ENCODE assay signal across 10 cellular contexts in genomic region chr18:74497778-74498177, GRCh38. TPM values are rescaled to one million over a fixed set of nuclear protein-coding genes. Genes with fewer than 3 reads are reported as not detected.
DNase-seq lines count a peak whose midpoint lies in the region; ATAC-seq and TF ChIP-seq lines count a peak whose summit lies in the region.
"Had no signal": no experiment of that assay in that cellular context is flagged by ENCODE, and none has a peak within 500 bp of the region (broad histone marks: within the 10 kb centered on the region; RNA-seq: fewer than 3 reads in every experiment).

No MANE protein-coding gene starts in this region.

- peaks cover 29% of the 10 kb centered on the region for H3K4me1 Mint-ChIP-seq in activated T-helper 2 cell treated with anti-CD3 and anti-CD28 coated beads, Interferon-gamma antibody, Interleukin-2, Interleukin-4, amounts not matched to agents 10 μg/mL and 5 μg/mL and 100 μg/mL, durations not matched to agents 14 hours and 24 hours and 36 hours (ENCODE audit: low read depth)
- H3K4me1 Mint-ChIP-seq in mesothelial cell of epicardium = peaks cover 55% of the 10 kb centered on the region

- TF ChIP-seq CTCF in mesothelial cell of epicardium (IDR thresholded peaks at IDR 0.05; ENCODE audit: unreplicated experiment) = no peak

- H3K9me3 ChIP-seq in HUES48 (ENCODE audit: control insufficient read depth, insufficient read depth, low read length) = no peaks in the 10 kb centered on the region

- H3K36me3 ChIP-seq in HUES48 (ENCODE audit: control insufficient read depth, insufficient read depth, low read length) = peaks cover 37% of the 10 kb centered on the region

- no peaks in the 10 kb centered on the region for H3K27me3 ChIP-seq in HUES48 (ENCODE audit: control insufficient read depth, insufficient read depth, low read length)

- H3K27me3 Mint-ChIP-seq in activated T-helper 2 cell treated with anti-CD3 and anti-CD28 coated beads, Interferon-gamma antibody, Interleukin-2, Interleukin-4, amounts not matched to agents 10 μg/mL and 5 μg/mL and 100 μg/mL, durations not matched to agents 14 hours and 24 hours and 36 hours (ENCODE audit: low read depth) = peaks cover 4% of the 10 kb centered on the region
- no peaks in the 10 kb centered on the region for H3K27me3 Mint-ChIP-seq in mesothelial cell of epicardium (ENCODE audit: low read depth)

- H3K4me3 Mint-ChIP-seq in activated T-helper 2 cell treated with anti-CD3 and anti-CD28 coated beads, Interferon-gamma antibody, Interleukin-2, Interleukin-4, amounts not matched to agents 10 μg/mL and 5 μg/mL and 100 μg/mL, durations not matched to agents 14 hours and 24 hours and 36 hours (ENCODE audit: low read depth) = peak overlapping the region; percentile 93
- H3K4me3 Mint-ChIP-seq in mesothelial cell of epicardium = peak overlapping the region; percentile 94

- intact Hi-C loops in activated T-helper 2 cell treated with anti-CD3 and anti-CD28 coated beads, Interferon-gamma antibody, Interleukin-2, Interleukin-4, amounts not matched to agents 10 μg/mL and 5 μg/mL and 100 μg/mL, durations not matched to agents 14 hours and 24 hours and 36 hours (cut with micrococcal nuclease) = loop anchor here (2.0 to 5.0 kb wide), 6 partner anchors 13 to 575 kb away; partner anchors contain the start of gene CYB5A

- no peak overlapping the region for H3K9ac ChIP-seq in HUES48 (ENCODE audit: low read depth, low read length)

- H3K9me3 Mint-ChIP-seq in activated T-helper 2 cell treated with anti-CD3 and anti-CD28 coated beads, Interferon-gamma antibody, Interleukin-2, Interleukin-4, amounts not matched to agents 10 μg/mL and 5 μg/mL and 100 μg/mL, durations not matched to agents 14 hours and 24 hours and 36 hours = no peaks in the 10 kb centered on the region
- H3K9me3 Mint-ChIP-seq in mesothelial cell of epicardium = no peaks in the 10 kb centered on the region

- peak; percentile 78 for DNase-seq in CD1c-positive myeloid dendritic cell (ENCODE audit: extremely low spot score)
- no peak for DNase-seq in activated T-helper 2 cell treated with anti-CD3 and anti-CD28 coated beads, Interferon-gamma antibody, Interleukin-2, Interleukin-4, amounts not matched to agents 10 μg/mL and 5 μg/mL and 100 μg/mL, durations not matched to agents 14 hours and 24 hours and 36 hours (ENCODE audit: low spot score)
- no peak for DNase-seq in mesothelial cell of epicardium (ENCODE audit: low spot score in 2 of 2, unreplicated experiment in 2 of 2)
- no peak for DNase-seq in glomerular visceral epithelial cell (ENCODE audit: extremely low spot score)
- no peak for DNase-seq in SW 1271 (lab: John Stamatoyannopoulos, UW)
- DNase-seq: cortex of kidney, NCI-H446 had no signal

- H3K27ac ChIP-seq in HUES48 (ENCODE audit: low read depth, low read length) = no peak overlapping the region

- ATAC-seq in HG03139 (IDR thresholded peaks at IDR 0.05; ENCODE audit: unreplicated experiment) = no peak
- no peak for ATAC-seq in GM21737 (IDR thresholded peaks at IDR 0.05; ENCODE audit: unreplicated experiment)

- peak overlapping the region; percentile 96 for H3K27ac Mint-ChIP-seq in activated T-helper 2 cell treated with anti-CD3 and anti-CD28 coated beads, Interferon-gamma antibody, Interleukin-2, Interleukin-4, amounts not matched to agents 10 μg/mL and 5 μg/mL and 100 μg/mL, durations not matched to agents 14 hours and 24 hours and 36 hours
- peak overlapping the region; percentile 78 for H3K27ac Mint-ChIP-seq in mesothelial cell of epicardium

- H3K4me1 ChIP-seq in HUES48 (ENCODE audit: control insufficient read depth, insufficient read depth, low read length) = peaks cover 14% of the 10 kb centered on the region; the same call in 1 of the 2 replicates

- peaks cover 35% of the 10 kb centered on the region for H3K36me3 Mint-ChIP-seq in activated T-helper 2 cell treated with anti-CD3 and anti-CD28 coated beads, Interferon-gamma antibody, Interleukin-2, Interleukin-4, amounts not matched to agents 10 μg/mL and 5 μg/mL and 100 μg/mL, durations not matched to agents 14 hours and 24 hours and 36 hours (ENCODE audit: low read depth)
- H3K36me3 Mint-ChIP-seq in mesothelial cell of epicardium = no peaks in the 10 kb centered on the region

- H3K4me3 ChIP-seq in HUES48 (ENCODE audit: low read depth, low read length) = peak overlapping the region; percentile 89; the same call in 1 of the 2 replicates

RNA-seq across cellular contexts. Expression of gene CNDP2, which starts 1.6 kb away (rescaled TPM):
- 158 and 166 TPM in 2 replicates for total RNA-seq in activated T-helper 2 cell treated with anti-CD3 and anti-CD28 coated beads, Interferon-gamma antibody, Interleukin-2, Interleukin-4, amounts not matched to agents 10 μg/mL and 5 μg/mL and 100 μg/mL, durations not matched to agents 14 hours and 24 hours and 36 hours
- 195 to 198 TPM (median 197 TPM) in 3 replicates for total RNA-seq in mesothelial cell of epicardium

RNA-seq across cellular contexts. Expression of gene CNDP1, which starts 36.5 kb away (rescaled TPM):
- total RNA-seq in activated T-helper 2 cell treated with anti-CD3 and anti-CD28 coated beads, Interferon-gamma antibody, Interleukin-2, Interleukin-4, amounts not matched to agents 10 μg/mL and 5 μg/mL and 100 μg/mL, durations not matched to agents 14 hours and 24 hours and 36 hours = 0.09 TPM in 2 replicates
- total RNA-seq in mesothelial cell of epicardium = 0.40 to 0.75 TPM (median 0.41 TPM) in 3 replicates

RNA-seq across cellular contexts. Expression of gene DIPK1C, which starts 40.7 kb away (rescaled TPM):
- total RNA-seq in activated T-helper 2 cell treated with anti-CD3 and anti-CD28 coated beads, Interferon-gamma antibody, Interleukin-2, Interleukin-4, amounts not matched to agents 10 μg/mL and 5 μg/mL and 100 μg/mL, durations not matched to agents 14 hours and 24 hours and 36 hours = not detected in 2 replicates
- total RNA-seq in mesothelial cell of epicardium = not detected in 3 replicates
